1 cellular context compared by ENCODE assay signal in the genomic region with DNA sequence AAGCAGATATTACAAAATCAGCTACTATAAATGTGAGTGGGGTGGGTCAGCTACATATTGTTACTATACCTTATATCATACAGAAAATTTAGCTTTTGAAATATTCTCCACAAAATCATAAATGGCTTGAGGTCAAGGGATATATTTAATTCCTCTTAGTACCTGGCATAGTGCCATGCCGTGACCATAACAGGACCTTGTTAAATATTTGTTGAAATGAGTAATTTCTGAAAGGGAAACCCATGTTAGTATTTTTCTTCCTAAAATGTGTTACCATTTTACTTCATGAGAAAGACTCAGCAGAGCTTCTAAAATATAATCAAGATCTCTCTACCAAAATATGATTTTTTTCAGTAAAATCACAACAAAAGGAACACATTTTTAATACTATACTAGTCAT.
TF ChIP-seq lines count a peak whose summit lies in the region.

No MANE protein-coding gene starts in this region.

TF ChIP-seq in GM12878, 131 proteins besides CTCF, POLR2A, EP300 and RAD21 (continued from another document):
- TF ChIP-seq, protein P1, sequence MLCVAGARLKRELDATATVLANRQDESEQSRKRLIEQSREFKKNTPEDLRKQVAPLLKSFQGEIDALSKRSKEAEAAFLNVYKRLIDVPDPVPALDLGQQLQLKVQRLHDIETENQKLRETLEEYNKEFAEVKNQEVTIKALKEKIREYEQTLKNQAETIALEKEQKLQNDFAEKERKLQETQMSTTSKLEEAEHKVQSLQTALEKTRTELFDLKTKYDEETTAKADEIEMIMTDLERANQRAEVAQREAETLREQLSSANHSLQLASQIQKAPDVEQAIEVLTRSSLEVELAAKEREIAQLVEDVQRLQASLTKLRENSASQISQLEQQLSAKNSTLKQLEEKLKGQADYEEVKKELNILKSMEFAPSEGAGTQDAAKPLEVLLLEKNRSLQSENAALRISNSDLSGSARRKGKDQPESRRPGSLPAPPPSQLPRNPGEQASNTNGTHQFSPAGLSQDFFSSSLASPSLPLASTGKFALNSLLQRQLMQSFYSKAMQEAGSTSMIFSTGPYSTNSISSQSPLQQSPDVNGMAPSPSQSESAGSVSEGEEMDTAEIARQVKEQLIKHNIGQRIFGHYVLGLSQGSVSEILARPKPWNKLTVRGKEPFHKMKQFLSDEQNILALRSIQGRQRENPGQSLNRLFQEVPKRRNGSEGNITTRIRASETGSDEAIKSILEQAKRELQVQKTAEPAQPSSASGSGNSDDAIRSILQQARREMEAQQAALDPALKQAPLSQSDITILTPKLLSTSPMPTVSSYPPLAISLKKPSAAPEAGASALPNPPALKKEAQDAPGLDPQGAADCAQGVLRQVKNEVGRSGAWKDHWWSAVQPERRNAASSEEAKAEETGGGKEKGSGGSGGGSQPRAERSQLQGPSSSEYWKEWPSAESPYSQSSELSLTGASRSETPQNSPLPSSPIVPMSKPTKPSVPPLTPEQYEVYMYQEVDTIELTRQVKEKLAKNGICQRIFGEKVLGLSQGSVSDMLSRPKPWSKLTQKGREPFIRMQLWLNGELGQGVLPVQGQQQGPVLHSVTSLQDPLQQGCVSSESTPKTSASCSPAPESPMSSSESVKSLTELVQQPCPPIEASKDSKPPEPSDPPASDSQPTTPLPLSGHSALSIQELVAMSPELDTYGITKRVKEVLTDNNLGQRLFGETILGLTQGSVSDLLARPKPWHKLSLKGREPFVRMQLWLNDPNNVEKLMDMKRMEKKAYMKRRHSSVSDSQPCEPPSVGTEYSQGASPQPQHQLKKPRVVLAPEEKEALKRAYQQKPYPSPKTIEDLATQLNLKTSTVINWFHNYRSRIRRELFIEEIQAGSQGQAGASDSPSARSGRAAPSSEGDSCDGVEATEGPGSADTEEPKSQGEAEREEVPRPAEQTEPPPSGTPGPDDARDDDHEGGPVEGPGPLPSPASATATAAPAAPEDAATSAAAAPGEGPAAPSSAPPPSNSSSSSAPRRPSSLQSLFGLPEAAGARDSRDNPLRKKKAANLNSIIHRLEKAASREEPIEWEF (IDR thresholded peaks at IDR 0.05; ENCODE audit: insufficient replicate concordance, low read depth, low read length), result no peak
- TF ChIP-seq KLF5 (IDR thresholded peaks at IDR 0.05; ENCODE audit: partially characterized antibody), result no peak
- no peak for TF ChIP-seq NR2C2 (IDR thresholded peaks at IDR 0.05; ENCODE audit: borderline replicate concordance, control insufficient read depth, insufficient read length, low read depth)
- TF ChIP-seq SREBF1 (IDR thresholded peaks at IDR 0.05; ENCODE audit: low read length), result no peak
